9 cellular contexts compared by ENCODE assay signal in genomic region chr11:108958446-108959123, GRCh38.
DNase-seq lines count a peak whose midpoint lies in the region; ATAC-seq and TF ChIP-seq lines count a peak whose summit lies in the region.
"Had no signal": no experiment of that assay in that cellular context is flagged by ENCODE, and none has a peak within 500 bp of the region (broad histone marks: within the 10 kb centered on the region; RNA-seq: fewer than 3 reads in every experiment).

No MANE protein-coding gene starts in this region.

- ATAC-seq in HG03139 (IDR thresholded peaks at IDR 0.05; ENCODE audit: unreplicated experiment) (peak; percentile 57), GM21423 (IDR thresholded peaks at IDR 0.05; ENCODE audit: unreplicated experiment) (no peak)

- no peaks in the 10 kb centered on the region for H3K36me3 Mint-ChIP-seq in osteocyte (ENCODE audit: unreplicated experiment)
- no peaks in the 10 kb centered on the region for H3K36me3 Mint-ChIP-seq in T-helper 2 cell treated with Interferon-gamma antibody and Interleukin-4, amounts not matched to agents 5 μg/mL and 100 μg/mL, for 36 hours (ENCODE audit: low read depth)

- no peaks in the 10 kb centered on the region for H3K9me3 Mint-ChIP-seq in osteocyte (ENCODE audit: unreplicated experiment)
- no peaks in the 10 kb centered on the region for H3K9me3 Mint-ChIP-seq in T-helper 2 cell treated with Interferon-gamma antibody and Interleukin-4, amounts not matched to agents 5 μg/mL and 100 μg/mL, for 36 hours

- peak overlapping the region; percentile 76 for H3K27ac Mint-ChIP-seq in osteocyte (ENCODE audit: unreplicated experiment)
- no peak overlapping the region for H3K27ac Mint-ChIP-seq in T-helper 2 cell treated with Interferon-gamma antibody and Interleukin-4, amounts not matched to agents 5 μg/mL and 100 μg/mL, for 36 hours

- TF ChIP-seq CTCF in osteocyte (IDR thresholded peaks at IDR 0.05) (peak; percentile 34), GM13976 (IDR thresholded peaks at IDR 0.05; ENCODE audit: borderline replicate concordance, control extremely low read depth, extremely low read depth, insufficient read depth, missing control alignments) (no peak)

- in situ Hi-C loops in GM13976 (cut with MboI; ENCODE audit: low sequenced_read_pairs, unreplicated experiment): no loop called here

- H3K4me1 Mint-ChIP-seq in osteocyte (ENCODE audit: unreplicated experiment): peaks cover 47% of the 10 kb centered on the region
- H3K4me1 Mint-ChIP-seq in T-helper 2 cell treated with Interferon-gamma antibody and Interleukin-4, amounts not matched to agents 5 μg/mL and 100 μg/mL, for 36 hours (ENCODE audit: low read depth): peaks cover 9% of the 10 kb centered on the region

- peak; percentile 4 for DNase-seq in NCI-H2227 treated with DMSO at 0.1 percent for 48 hours (lab: John Stamatoyannopoulos, UW)
- DNase-seq in NCI-H2227 (lab: John Stamatoyannopoulos, UW; ENCODE audit: unreplicated experiment): no peak
- peak; percentile 86 for DNase-seq in amniotic epithelial cell (ENCODE audit: low read depth)
- no peak for DNase-seq in osteocyte (ENCODE audit: extremely low spot score, unreplicated experiment)
- DNase-seq in GM13976 (ENCODE audit: low spot score): no peak
- no peak for DNase-seq in T-helper 2 cell treated with Interferon-gamma antibody and Interleukin-4, amounts not matched to agents 5 μg/mL and 100 μg/mL, for 36 hours (ENCODE audit: low spot score)
- DNase-seq: 8988T had no signal

- peak overlapping the region; percentile 69 for H3K4me3 Mint-ChIP-seq in osteocyte (ENCODE audit: unreplicated experiment)
- H3K4me3 Mint-ChIP-seq in T-helper 2 cell treated with Interferon-gamma antibody and Interleukin-4, amounts not matched to agents 5 μg/mL and 100 μg/mL, for 36 hours: no peak overlapping the region

- H3K27me3 Mint-ChIP-seq in osteocyte (ENCODE audit: unreplicated experiment): no peaks in the 10 kb centered on the region
- no peaks in the 10 kb centered on the region for H3K27me3 Mint-ChIP-seq in T-helper 2 cell treated with Interferon-gamma antibody and Interleukin-4, amounts not matched to agents 5 μg/mL and 100 μg/mL, for 36 hours (ENCODE audit: low read depth)

Comparison
In these comparisons a context has a peak if more than half of its experiments do, and no peak if none do; other contexts are left out.
1. DNase-seq: peak in NCI-H2227 treated with DMSO at 0.1 percent for 48 hours (single experiment) and amniotic epithelial cell (single experiment); none in NCI-H2227 (single experiment), osteocyte (single experiment), GM13976 (single experiment) and T-helper 2 cell treated with Interferon-gamma antibody and Interleukin-4, amounts not matched to agents 5 μg/mL and 100 μg/mL, for 36 hours (single experiment).